ENCODE assay signal across 25 cellular contexts in genomic region chr5:127352068-127352467, GRCh38.
"Had no signal": no experiment of that assay in that cellular context is flagged by ENCODE, and none has a peak within 500 bp of the region (broad histone marks: within the 10 kb centered on the region; RNA-seq: fewer than 3 reads in every experiment).

No MANE protein-coding gene starts in this region.

- H3K4me1 Mint-ChIP-seq: mesothelial cell of epicardium; naive thymus-derived CD4-positive, alpha-beta T cell had no signal

- ATAC-seq: effector memory CD8-positive, alpha-beta T cell; esophagus mucosa; gastrocnemius medialis; heart right ventricle; left cardiac atrium; left lung; left ventricle myocardium superior; lower lobe of right lung; mucosa of descending colon; naive thymus-derived CD4-positive, alpha-beta T cell had no signal

- H3K27ac Mint-ChIP-seq: dendritic cell treated with granulocyte-macrophage colony-stimulating factor and Interleukin-4, amounts not matched to agents 40 ng/mL and 50 ng/mL, for 4 days; effector memory CD8-positive, alpha-beta T cell; endodermal cell; mesothelial cell of epicardium; naive thymus-derived CD4-positive, alpha-beta T cell had no signal

- H3K27ac ChIP-seq: colonic mucosa, epithelial cell of prostate, esophagus squamous epithelium, gastrocnemius medialis, heart right ventricle, left lung, lower lobe of right lung had no signal

- H3K9me3 Mint-ChIP-seq: dendritic cell treated with granulocyte-macrophage colony-stimulating factor and Interleukin-4, amounts not matched to agents 40 ng/mL and 50 ng/mL, for 4 days; effector memory CD8-positive, alpha-beta T cell; endodermal cell; mesothelial cell of epicardium; naive thymus-derived CD4-positive, alpha-beta T cell had no signal

- H3K9me3 ChIP-seq: colonic mucosa, esophagus squamous epithelium, gastrocnemius medialis, heart right ventricle, left lung, lower lobe of right lung, mucosa of descending colon had no signal

- H3K4me3 Mint-ChIP-seq: dendritic cell treated with granulocyte-macrophage colony-stimulating factor and Interleukin-4, amounts not matched to agents 40 ng/mL and 50 ng/mL, for 4 days; effector memory CD8-positive, alpha-beta T cell; endodermal cell; mesothelial cell of epicardium; naive thymus-derived CD4-positive, alpha-beta T cell had no signal

- H3K36me3 ChIP-seq: colonic mucosa, esophagus squamous epithelium, gastrocnemius medialis, heart right ventricle, left lung, lower lobe of right lung had no signal

- H3K27me3 Mint-ChIP-seq: dendritic cell treated with granulocyte-macrophage colony-stimulating factor and Interleukin-4, amounts not matched to agents 40 ng/mL and 50 ng/mL, for 4 days had no signal

- H3K27me3 ChIP-seq: colonic mucosa, gastrocnemius medialis, heart right ventricle, left lung had no signal

- H3K4me1 ChIP-seq: colonic mucosa, esophagus squamous epithelium, gastrocnemius medialis, heart right ventricle, left lung, lower lobe of right lung had no signal

- H3K4me3 ChIP-seq: colonic mucosa, esophagus squamous epithelium, gastrocnemius medialis, heart right ventricle, left lung, lower lobe of right lung, mucosa of descending colon had no signal

- DNase-seq: colonic mucosa; cortex of kidney; effector CD8-positive, alpha-beta T cell; effector memory CD8-positive, alpha-beta T cell; endodermal cell; erythroblast; esophagus squamous epithelium; gastrocnemius medialis; glutamatergic neuron; head of caudate nucleus; heart right ventricle; hippocampal formation; left cardiac atrium; left lung; left ventricle myocardium superior; lower lobe of right lung; mesenchymal stem cell; mucosa of descending colon; naive thymus-derived CD4-positive, alpha-beta T cell had no signal

- H3K36me3 Mint-ChIP-seq: mesothelial cell of epicardium; naive thymus-derived CD4-positive, alpha-beta T cell had no signal

- FAIRE-seq: endometrium, islet of Langerhans had no signal
